In genomic region chr1:40508375-40509341, GRCh38 we compare ENCODE assay signal across 8 cellular contexts. TPM values are rescaled to one million over a fixed set of nuclear protein-coding genes. Genes with fewer than 3 reads are reported as not detected.
DNase-seq lines count a peak whose midpoint lies in the region; ATAC-seq and TF ChIP-seq lines count a peak whose summit lies in the region.

A gene with protein sequence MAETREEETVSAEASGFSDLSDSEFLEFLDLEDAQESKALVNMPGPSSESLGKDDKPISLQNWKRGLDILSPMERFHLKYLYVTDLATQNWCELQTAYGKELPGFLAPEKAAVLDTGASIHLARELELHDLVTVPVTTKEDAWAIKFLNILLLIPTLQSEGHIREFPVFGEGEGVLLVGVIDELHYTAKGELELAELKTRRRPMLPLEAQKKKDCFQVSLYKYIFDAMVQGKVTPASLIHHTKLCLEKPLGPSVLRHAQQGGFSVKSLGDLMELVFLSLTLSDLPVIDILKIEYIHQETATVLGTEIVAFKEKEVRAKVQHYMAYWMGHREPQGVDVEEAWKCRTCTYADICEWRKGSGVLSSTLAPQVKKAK (plus strand): TSS chr1:40508767. CDS start chr1:40514545, 5,778 bp downstream.

- peaks cover 32% of the 10 kb centered on the region for H3K36me3 Mint-ChIP-seq in activated T-cell treated with anti-CD3 and anti-CD28 coated beads, Interleukin-2, amount 50 U/mL, for 4 hours (ENCODE audit: insufficient read depth)

- ATAC-seq in GM19438 (IDR thresholded peaks at IDR 0.05; ENCODE audit: low read depth, unreplicated experiment) (peak; percentile 89), esophagus mucosa (peak; percentile 94)
- ATAC-seq in activated T-cell treated with anti-CD3 and anti-CD28 coated beads, Interleukin-2, amount 50 U/mL, for 4 hours: peak; percentile 99 to 100

- no peaks in the 10 kb centered on the region for H3K36me3 ChIP-seq in muscle layer of colon (ENCODE audit: insufficient read depth, low read length)

- peaks cover 5% of the 10 kb centered on the region for H3K9me3 ChIP-seq in muscle layer of colon (ENCODE audit: low read length)

- peaks cover 34% of the 10 kb centered on the region for H3K9me3 Mint-ChIP-seq in activated T-cell treated with anti-CD3 and anti-CD28 coated beads, Interleukin-2, amount 50 U/mL, for 4 hours

- peak; percentile 82 for DNase-seq in CD1c-positive myeloid dendritic cell (ENCODE audit: extremely low spot score)
- peak in 50 of 76 experiments; percentile 1 to 78 (median 48) for DNase-seq in HUDEP-2 (lab: John Stamatoyannopoulos, UW; ENCODE audit: unreplicated experiment in 76 of 76)
- DNase-seq in activated T-cell treated with anti-CD3 and anti-CD28 coated beads, Interleukin-2, amount 50 U/mL, for 4 hours: peak; percentile 81
- DNase-seq in stimulated activated CD8-positive, alpha-beta memory T cell treated with anti-CD3 and anti-CD28 coated beads, Interleukin-7, amount 100 ng/mL, for 1 hour (ENCODE audit: low read depth in 2 of 2): peak; percentile 66 to 68

- no peaks in the 10 kb centered on the region for H3K27me3 Mint-ChIP-seq in activated T-cell treated with anti-CD3 and anti-CD28 coated beads, Interleukin-2, amount 50 U/mL, for 4 hours (ENCODE audit: low read depth)

- peak within 1 kb of the TSS; percentile 43 to 72 for H3K4me3 ChIP-seq in muscle layer of colon (ENCODE audit: low read depth in 1 of 2, low read length in 2 of 2)

- peak within 1 kb of the TSS; percentile 90 for H3K4me3 Mint-ChIP-seq in activated T-cell treated with anti-CD3 and anti-CD28 coated beads, Interleukin-2, amount 50 U/mL, for 4 hours

- H3K27me3 ChIP-seq in muscle layer of colon (ENCODE audit: control insufficient read depth in 1 of 2, insufficient read depth in 2 of 2, low read length in 2 of 2): no peaks in the 10 kb centered on the region

- peak within 1 kb of the TSS; percentile 5 for H3K27ac ChIP-seq in muscle layer of colon (ENCODE audit: low read depth, low read length)

- H3K9ac ChIP-seq in muscle layer of colon (ENCODE audit: low read length): peak within 1 kb of the TSS; percentile 74

- H3K4me1 Mint-ChIP-seq in activated T-cell treated with anti-CD3 and anti-CD28 coated beads, Interleukin-2, amount 50 U/mL, for 4 hours (ENCODE audit: low read depth): peaks cover 9% of the 10 kb centered on the region

- peaks cover 9% of the 10 kb centered on the region for H3K4me1 ChIP-seq in muscle layer of colon (ENCODE audit: insufficient read depth, low read length)

TF ChIP-seq in PFSK-1, 5 proteins besides CTCF, POLR2A, EP300 and RAD21:
- TF ChIP-seq TAF1 (IDR thresholded peaks at IDR 0.05; ENCODE audit: borderline replicate concordance, insufficient read depth, low read length): peak; percentile 54; the same call in 1 of the 2 replicates
- TF ChIP-seq FOXP2 (optimal IDR thresholded peaks at IDR 0.05; ENCODE audit: borderline replicate concordance, extremely low read depth, extremely low read length, insufficient read depth): no peak
- peak; percentile 68 for TF ChIP-seq POLR2AphosphoS5 (IDR thresholded peaks at IDR 0.05; ENCODE audit: low read depth, low read length)
- no peak for TF ChIP-seq REST (IDR thresholded peaks at IDR 0.05; ENCODE audit: insufficient read depth in 1 of 2, low read depth in 2 of 2, low read length in 2 of 2)
- TF ChIP-seq SIN3A (IDR thresholded peaks at IDR 0.05; ENCODE audit: borderline replicate concordance, insufficient read depth, low read length): no peak

RNA-seq across cellular contexts. Expression of the gene that starts here (rescaled TPM):
- polyA plus RNA-seq in PFSK-1 (2012; ENCODE audit: insufficient read length, low read depth): 3.0 TPM
- total RNA-seq in activated T-cell treated with anti-CD3 and anti-CD28 coated beads, Interleukin-2, amount 50 U/mL, for 4 hours: 10 to 100 TPM; 10.1 to 12.8 (median 11.6) TPM
- total RNA-seq in esophagus mucosa: 3.0 TPM

Comparison
In these comparisons a context has a peak if more than half of its experiments do, and no peak if none do; other contexts are left out.
1. Peak in every context shown above with its lines: DNase-seq, ATAC-seq, H3K4me3 ChIP-seq and H3K27ac ChIP-seq.